1 cellular context compared by ENCODE assay signal in the genomic region with DNA sequence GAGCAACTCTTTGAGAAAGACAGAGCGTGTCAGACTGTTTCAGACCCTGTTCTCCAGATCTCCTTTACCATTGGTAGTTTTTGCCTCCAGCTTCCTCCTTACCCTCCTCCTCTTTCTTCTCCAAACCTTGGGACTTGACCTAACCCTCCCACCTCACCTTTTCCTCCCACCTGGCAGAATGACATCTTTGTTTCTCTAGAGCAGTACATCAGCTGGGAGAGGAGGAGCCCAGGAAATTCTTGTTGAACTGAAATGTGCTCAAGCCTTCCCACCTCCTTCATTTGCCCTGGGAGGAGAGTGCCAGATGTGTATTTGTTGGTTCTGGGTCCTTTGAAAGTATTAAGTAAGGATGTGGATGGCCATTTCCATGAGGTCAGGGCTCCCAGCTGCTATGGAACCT.
TF ChIP-seq lines count a peak whose summit lies in the region.

No MANE protein-coding gene starts in this region.

TF ChIP-seq in SK-N-SH, 30 proteins besides CTCF, POLR2A, EP300 and RAD21 (continued from another document):
- TF ChIP-seq ZBTB33 (IDR thresholded peaks at IDR 0.05; ENCODE audit: borderline replicate concordance, low read depth), result no peak
- no peak for TF ChIP-seq YY1 (IDR thresholded peaks at IDR 0.05; ENCODE audit: low read depth)
- TF ChIP-seq FOXJ3 (CRISPR knock-in tag; IDR thresholded peaks at IDR 0.05), result no peak
- no peak for TF ChIP-seq SMC3 (IDR thresholded peaks at IDR 0.05; ENCODE audit: low read depth, low read length)
- no peak for TF ChIP-seq USF2 (IDR thresholded peaks at IDR 0.05; ENCODE audit: borderline replicate concordance, low read depth, low read length)
- no peak for TF ChIP-seq CHD2 (IDR thresholded peaks at IDR 0.05; ENCODE audit: low read length, partially characterized antibody)
- no peak for TF ChIP-seq GABPA (IDR thresholded peaks at IDR 0.05; ENCODE audit: low read depth)
- no peak for TF ChIP-seq ELF1 (IDR thresholded peaks at IDR 0.05)
TF ChIP-seq in SK-N-SH: peak in this region for 0.
